10 cellular contexts compared by ENCODE assay signal in the genomic region with DNA sequence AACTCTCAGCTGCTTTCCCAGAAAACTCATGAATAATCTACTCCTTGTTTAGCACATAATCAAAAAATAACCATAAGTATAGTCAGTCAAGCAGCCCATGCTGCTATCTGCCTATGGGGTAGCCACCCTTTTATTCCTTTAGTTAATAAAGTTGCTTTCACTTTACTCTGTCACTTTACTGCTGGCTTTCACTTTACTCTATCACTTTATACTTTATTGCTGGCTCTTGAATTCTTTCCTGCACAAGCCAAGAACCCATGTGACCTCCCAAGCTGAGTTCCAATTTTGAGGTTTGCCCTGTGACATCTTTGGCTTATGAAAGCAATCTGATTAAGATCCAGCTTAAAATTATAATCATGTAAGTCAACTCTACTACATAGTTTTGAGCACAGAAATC.
DNase-seq lines count a peak whose midpoint lies in the region; ATAC-seq, FAIRE-seq and TF ChIP-seq lines count a peak whose summit lies in the region.
"Had no signal": no experiment of that assay in that cellular context is flagged by ENCODE, and none has a peak within 500 bp of the region (broad histone marks: within the 10 kb centered on the region; RNA-seq: fewer than 3 reads in every experiment).

No MANE protein-coding gene starts in this region.

- no peak overlapping the region for H3K9ac ChIP-seq in GM12878 (ENCODE audit: control insufficient read depth, insufficient read depth, low read length)

- CTCF ChIA-PET in GM12878 (lab: Yijun Ruan, JAX) (no interaction called here), HEK293T (lab: Yijun Ruan, JAX) (no interaction called here)

- no peak overlapping the region for H3K4me3 ChIP-seq in GM12878
- peak overlapping the region; percentile 55 for H3K4me3 ChIP-seq in osteoblast (ENCODE audit: insufficient read depth, low read length)
- H3K4me3 ChIP-seq in uterus: no peak overlapping the region
- H3K4me3 ChIP-seq: SJSA1 had no signal

- in situ Hi-C loops in GM12878 (cut with MboI): no loop called here

- FAIRE-seq in GM12878 (lab: Jason Lieb, UNC): no peak
- FAIRE-seq: endometrium had no signal

- BruUV-seq in GM12878 (replicated peaks; lab: Mats Ljungman, UMichigan): no TSS peak

- no peak for TF ChIP-seq RAD21 in GM12878 (IDR thresholded peaks at IDR 0.05; ENCODE audit: insufficient read depth, low read depth, low read length)

- POLR2A ChIA-PET in GM12878 (lab: Charles Lee): no interaction called here
- POLR2A ChIA-PET in HEK293T (lab: Yijun Ruan, JAX): no interaction called here

- no peaks in the 10 kb centered on the region for H3K27me3 ChIP-seq in GM12878 (replicated peaks in 1 of 2; ENCODE audit: control insufficient read depth in 2 of 2, insufficient read depth in 2 of 2, low read length in 1 of 2)
- H3K27me3 ChIP-seq in osteoblast (ENCODE audit: insufficient read depth, low read length): peaks cover 4% of the 10 kb centered on the region
- no peaks in the 10 kb centered on the region for H3K27me3 ChIP-seq in uterus
- H3K27me3 ChIP-seq: SJSA1 had no signal

- H3K9me3 ChIP-seq in GM12878 (replicated peaks; ENCODE audit: control insufficient read depth, insufficient read depth, low read length) (no peaks in the 10 kb centered on the region), osteoblast (ENCODE audit: low read depth, low read length) (no peaks in the 10 kb centered on the region), uterus (no peaks in the 10 kb centered on the region)
- H3K9me3 ChIP-seq: SJSA1 had no signal

- TF ChIP-seq POLR2A in GM12878 (IDR thresholded peaks at IDR 0.05; ENCODE audit: low read depth, low read length): no peak
- TF ChIP-seq POLR2A in uterus (IDR thresholded peaks at IDR 0.05): no peak

- H3K27ac ChIP-seq in GM12878 (ENCODE audit: control insufficient read depth, insufficient read depth) (no peak overlapping the region), osteoblast (ENCODE audit: low read depth, low read length) (peak overlapping the region; percentile 42), uterus (no peak overlapping the region)
- H3K27ac ChIP-seq: SJSA1 had no signal

- H3K4me1 ChIP-seq in GM12878 (ENCODE audit: control insufficient read depth, insufficient read depth, low read length): no peaks in the 10 kb centered on the region
- peaks cover 17% of the 10 kb centered on the region for H3K4me1 ChIP-seq in osteoblast (ENCODE audit: insufficient read depth, low read length)
- no peaks in the 10 kb centered on the region for H3K4me1 ChIP-seq in uterus

- no peak for TF ChIP-seq CTCF in GM12878 (IDR thresholded peaks at IDR 0.05 in 2 of 3, conservative IDR thresholded peaks at IDR 0.05 in 1 of 3; ENCODE audit: control insufficient read depth in 2 of 3, extremely low read depth in 1 of 3, insufficient read depth in 1 of 3, low read depth in 3 of 3, low read length in 3 of 3)
- no peak for TF ChIP-seq CTCF in osteoblast (IDR thresholded peaks at IDR 0.05; ENCODE audit: extremely low read depth, low read depth, low read length)
- TF ChIP-seq CTCF in uterus (IDR thresholded peaks at IDR 0.05): no peak

- DNase-seq in GM12878 (ENCODE audit: low read depth, low spot score): no peak
- DNase-seq in osteoblast (ENCODE audit: insufficient read length, low spot score, missing footprints): peak; percentile 45
- DNase-seq in GM19240 (ENCODE audit: insufficient read length, low spot score): no peak
- DNase-seq in HEK293T (ENCODE audit: extremely low spot score): no peak
- DNase-seq in uterus: no peak

- no peaks in the 10 kb centered on the region for H3K36me3 ChIP-seq in GM12878 (ENCODE audit: control insufficient read depth in 2 of 2, insufficient read depth in 2 of 2, low read length in 1 of 2)
- no peaks in the 10 kb centered on the region for H3K36me3 ChIP-seq in osteoblast (ENCODE audit: insufficient read depth, low read length)
- no peaks in the 10 kb centered on the region for H3K36me3 ChIP-seq in uterus
- H3K36me3 ChIP-seq: SJSA1 had no signal

- intact Hi-C loops in GM12878 (cut with micrococcal nuclease; ENCODE audit: unreplicated experiment): no loop called here
- intact Hi-C loops in uterus (cut with DNase I; ENCODE audit: low total_unique reads): no loop called here

- SMC1A ChIA-PET in GM12878 (lab: Charles Lee; ENCODE audit: uncharacterized antibody, unreplicated experiment): interaction anchor here (0.7 kb wide), 1 partner anchor 436 kb away, joined by 3 read pairs; no protein-coding TSS in a partner anchor

- RAD21 ChIA-PET in GM12878 (lab: Charles Lee; ENCODE audit: unreplicated experiment): no interaction called here

- no peaks in the 10 kb centered on the region for H4K20me1 ChIP-seq in GM12878 (ENCODE audit: control insufficient read depth, insufficient read depth)
- no peaks in the 10 kb centered on the region for H4K20me1 ChIP-seq in osteoblast (ENCODE audit: insufficient read depth, low read length)

- no peaks in the 10 kb centered on the region for H3K79me2 ChIP-seq in GM12878 (ENCODE audit: control insufficient read depth, insufficient read depth, low read length)
- no peaks in the 10 kb centered on the region for H3K79me2 ChIP-seq in osteoblast (ENCODE audit: insufficient read depth, low read length)

- ATAC-seq in GM18508 (IDR thresholded peaks at IDR 0.05; ENCODE audit: insufficient read depth, unreplicated experiment) (peak; percentile 25), HG03159 (IDR thresholded peaks at IDR 0.05; ENCODE audit: unreplicated experiment) (peak; percentile 30), GM12878 (peak; percentile 54), HG03025 (IDR thresholded peaks at IDR 0.05; ENCODE audit: low FRiP score, unreplicated experiment) (no peak)

- H3K4me2 ChIP-seq in GM12878 (ENCODE audit: control insufficient read depth, insufficient read depth) (peak overlapping the region; percentile 42; the same call in 1 of the 2 replicates), osteoblast (ENCODE audit: insufficient read depth, low read length) (peak overlapping the region; percentile 74)

- H2AFZ ChIP-seq in GM12878 (ENCODE audit: control insufficient read depth, low read depth, low read length): no peak overlapping the region; the same call in 1 of the 2 replicates
- H2AFZ ChIP-seq in osteoblast (ENCODE audit: low read length): no peak overlapping the region

- TF ChIP-seq EP300 in GM12878 (IDR thresholded peaks at IDR 0.05; ENCODE audit: borderline replicate concordance in 1 of 2, control insufficient read depth in 1 of 2, low read depth in 2 of 2, low read length in 2 of 2): no peak

TF ChIP-seq in GM12878, 131 proteins besides CTCF, POLR2A, EP300 and RAD21 (continues in another document):
- TF ChIP-seq FOXK2 (IDR thresholded peaks at IDR 0.05) (no peak), NR2C1 (IDR thresholded peaks at IDR 0.05) (no peak), JUNB (IDR thresholded peaks at IDR 0.05) (no peak), PML (IDR thresholded peaks at IDR 0.05; ENCODE audit: low read length) (no peak), FOXM1 (IDR thresholded peaks at IDR 0.05; ENCODE audit: low read depth, low read length) (no peak), YBX1 (IDR thresholded peaks at IDR 0.05) (no peak), BRCA1 (IDR thresholded peaks at IDR 0.05; ENCODE audit: low read depth, low read length) (no peak), PAX8 (IDR thresholded peaks at IDR 0.05) (no peak), KLF5 (IDR thresholded peaks at IDR 0.05; ENCODE audit: partially characterized antibody) (no peak)
- TF ChIP-seq, protein P1, sequence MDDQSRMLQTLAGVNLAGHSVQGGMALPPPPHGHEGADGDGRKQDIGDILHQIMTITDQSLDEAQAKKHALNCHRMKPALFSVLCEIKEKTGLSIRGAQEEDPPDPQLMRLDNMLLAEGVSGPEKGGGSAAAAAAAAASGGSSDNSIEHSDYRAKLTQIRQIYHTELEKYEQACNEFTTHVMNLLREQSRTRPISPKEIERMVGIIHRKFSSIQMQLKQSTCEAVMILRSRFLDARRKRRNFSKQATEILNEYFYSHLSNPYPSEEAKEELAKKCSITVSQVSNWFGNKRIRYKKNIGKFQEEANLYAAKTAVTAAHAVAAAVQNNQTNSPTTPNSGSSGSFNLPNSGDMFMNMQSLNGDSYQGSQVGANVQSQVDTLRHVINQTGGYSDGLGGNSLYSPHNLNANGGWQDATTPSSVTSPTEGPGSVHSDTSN (IDR thresholded peaks at IDR 0.05; ENCODE audit: insufficient replicate concordance, low read depth, low read length): no peak

TF ChIP-seq in HEK293T, 16 proteins besides CTCF, POLR2A, EP300 and RAD21:
- no peak for TF ChIP-seq BHLHE40 (IDR thresholded peaks at IDR 0.05; ENCODE audit: borderline replicate concordance)
- no peak for TF ChIP-seq CTBP1 (IDR thresholded peaks at IDR 0.05; ENCODE audit: borderline replicate concordance)
- no peak for TF ChIP-seq SUZ12 (IDR thresholded peaks at IDR 0.05)
- no peak for TF ChIP-seq FOXM1 (IDR thresholded peaks at IDR 0.05; ENCODE audit: borderline replicate concordance)
- no peak for TF ChIP-seq NFRKB (IDR thresholded peaks at IDR 0.05)
- no peak for TF ChIP-seq TARDBP (IDR thresholded peaks at IDR 0.05)
